Comparison of ENCODE assay signal across 8 cellular contexts in the genomic region with DNA sequence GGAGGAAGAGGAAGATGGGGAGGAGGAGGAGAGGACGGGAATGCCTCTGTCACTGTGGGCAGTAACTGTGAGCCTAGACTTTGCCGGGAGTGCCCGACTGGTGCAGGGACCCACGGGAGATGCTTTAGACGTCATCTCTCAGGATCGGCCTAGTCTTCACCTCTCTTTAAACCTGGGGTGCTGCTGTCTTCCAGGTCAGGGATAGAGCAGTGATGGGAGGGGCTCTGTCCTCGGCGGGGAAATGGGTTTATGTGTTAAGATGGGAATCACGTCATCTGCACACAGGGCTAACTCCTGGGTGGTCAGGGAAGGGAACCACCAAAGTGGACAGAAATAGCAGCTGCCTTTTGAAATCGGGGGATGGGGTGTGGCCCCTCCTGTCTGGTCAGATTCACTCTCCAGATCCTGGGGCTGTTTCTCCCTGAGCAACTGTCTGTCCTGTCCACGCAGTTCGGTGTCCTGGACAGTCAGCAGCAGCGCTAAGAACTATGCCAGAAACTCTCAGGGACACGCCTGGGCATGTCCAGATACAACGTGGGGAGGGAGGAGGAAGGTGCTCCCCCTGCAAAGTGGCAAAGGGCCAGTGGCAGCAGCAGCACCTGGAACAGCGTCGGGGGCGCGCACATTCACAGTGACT. TPM values are rescaled to one million over a fixed set of nuclear protein-coding genes. Genes with fewer than 3 reads are reported as not detected.
DNase-seq lines count a peak whose midpoint lies in the region; ATAC-seq and TF ChIP-seq lines count a peak whose summit lies in the region.

No MANE protein-coding gene starts in this region.

- H4K5ac ChIP-seq in IMR-90 (ENCODE audit: low read depth, low read length), result peak overlapping the region; percentile 87

- POLR2A ChIA-PET in BJ (lab: Charles Lee), result interaction anchor here (0.5 to 0.7 kb wide), 2 partner anchors 78 to 90 kb away, joined by 3 to 5 read pairs; a partner anchor contains a TSS
- POLR2A ChIA-PET in IMR-90 (lab: Charles Lee; ENCODE audit: unreplicated experiment), result interaction anchor here (0.5 to 1.0 kb wide), 2 partner anchors 28 to 188 kb away, joined by 3 to 5 read pairs; no protein-coding TSS in a partner anchor

- peak overlapping the region; percentile 98 for H4K91ac ChIP-seq in IMR-90 (ENCODE audit: insufficient read depth, low read depth, low read length)

- dilution Hi-C loops in IMR-90 (cut with HindIII; ENCODE audit: low sequenced_read_pairs, unreplicated experiment), result no loop called here

- peak overlapping the region; percentile 81 for H3K9ac ChIP-seq in IMR-90 (ENCODE audit: low read depth, low read length)
- peak overlapping the region; percentile 12 for H3K9ac ChIP-seq in iPS-15b (ENCODE audit: low read depth, low read length)

- H2BK5ac ChIP-seq in IMR-90 (ENCODE audit: low read depth, low read length, poor library complexity, severe bottlenecking), result peak overlapping the region; percentile 99

- H3K4me1 ChIP-seq in IMR-90 (ENCODE audit: control insufficient read depth, insufficient read depth, low read length) (peaks cover 42% of the 10 kb centered on the region), adrenal gland (replicated peaks in 1 of 2) (peaks cover 22% of the 10 kb centered on the region in 2 donors), iPS-15b (ENCODE audit: control insufficient read depth, insufficient read depth, low read length) (no peaks in the 10 kb centered on the region)

- H3K27me3 ChIP-seq in BJ (ENCODE audit: control insufficient read depth, insufficient read depth, low read length), result no peaks in the 10 kb centered on the region
- H3K27me3 ChIP-seq in IMR-90 (ENCODE audit: control insufficient read depth, insufficient read depth, low read length), result no peaks in the 10 kb centered on the region
- no peaks in the 10 kb centered on the region for H3K27me3 ChIP-seq in adrenal gland
- no peaks in the 10 kb centered on the region for H3K27me3 ChIP-seq in iPS-15b (ENCODE audit: control insufficient read depth, insufficient read depth, low read length)
- no peaks in the 10 kb centered on the region for H3K27me3 ChIP-seq in H7 (ENCODE audit: control insufficient read depth, insufficient read depth, low read length)

- peak overlapping the region; percentile 99 for H2BK120ac ChIP-seq in IMR-90 (ENCODE audit: low read depth, low read length)

- H3K23ac ChIP-seq in IMR-90 (ENCODE audit: low read depth, low read length), result peak overlapping the region; percentile 100

- H3K27ac ChIP-seq in IMR-90 (ENCODE audit: insufficient read depth, low read length), result peak overlapping the region; percentile 98
- H3K27ac ChIP-seq in adrenal gland, result peak overlapping the region; percentile 56 to 94 (median 91)
- peak overlapping the region; percentile 72 for H3K27ac ChIP-seq in substantia nigra (ENCODE audit: low read depth, low read length, poor library complexity, severe bottlenecking)

- in situ Hi-C loops in IMR-90 (cut with MboI; ENCODE audit: low sequenced_read_pairs), result no loop called here

- TF ChIP-seq POLR2A in IMR-90 (IDR thresholded peaks at IDR 0.05; ENCODE audit: low read depth, low read length), result 0 out of 2 replicates have a peak, but pooled peaks have one; percentile 7
- TF ChIP-seq POLR2A in adrenal gland (IDR thresholded peaks at IDR 0.05), result peak in 1 of 2 donors; percentile 26

- H2AK5ac ChIP-seq in IMR-90 (ENCODE audit: low read depth, low read length), result peak overlapping the region; percentile 93

- H3K4me3 ChIP-seq in BJ (ENCODE audit: low read depth, low read length) (no peak overlapping the region), IMR-90 (ENCODE audit: insufficient read depth, low read depth, low read length) (no peak overlapping the region), adrenal gland (no peak overlapping the region), iPS-15b (ENCODE audit: low read depth, low read length) (no peak overlapping the region), H7 (ENCODE audit: insufficient read depth, low read depth, low read length) (no peak overlapping the region)

- peak overlapping the region; percentile 98 for H2BK20ac ChIP-seq in IMR-90 (ENCODE audit: low read depth, low read length)

- H4K8ac ChIP-seq in IMR-90 (ENCODE audit: low read depth in 2 of 2, low read length in 2 of 2), result peak overlapping the region; percentile 93 to 99

- H4K20me1 ChIP-seq in IMR-90 (ENCODE audit: insufficient read depth, low read length), result peaks cover 30% of the 10 kb centered on the region

- BruUV-seq in IMR-90 (replicated peaks; lab: Mats Ljungman, UMichigan), result TSS peak; percentile 60

- TF ChIP-seq CTCF in BJ (IDR thresholded peaks at IDR 0.05; ENCODE audit: insufficient read depth, low read depth, low read length) (no peak), IMR-90 (conservative IDR thresholded peaks at IDR 0.05; ENCODE audit: low read depth, low read length) (no peak), adrenal gland (IDR thresholded peaks at IDR 0.05) (no peak)

- H2AFZ ChIP-seq in IMR-90 (replicated peaks; ENCODE audit: low read length, poor library complexity), result peak overlapping the region; percentile 80

- peak overlapping the region; percentile 99 for H3K14ac ChIP-seq in IMR-90 (replicated peaks; ENCODE audit: low read depth, low read length)

- DNase-seq in BJ (ENCODE audit: low read depth), result peak; percentile 80
- peak; percentile 85 for DNase-seq in IMR-90
- peak; percentile 74 to 89 (median 78) for DNase-seq in adrenal gland
- peak in 4 of 49 donors; percentile 50 to 70 (median 59) for DNase-seq in substantia nigra (lab: John Stamatoyannopoulos, UW)
- no peak for DNase-seq in H7
- DNase-seq in activated T-cell treated with anti-CD3 and anti-CD28 coated beads, Interleukin-2, amount 50 U/mL, for 48 hours, result no peak

- H3K18ac ChIP-seq in IMR-90 (ENCODE audit: low read depth, low read length), result peak overlapping the region; percentile 99

- H2AK9ac ChIP-seq in IMR-90 (replicated peaks; ENCODE audit: low read depth, low read length, poor library complexity), result peak overlapping the region; percentile 98

- peak; percentile 47 for ATAC-seq in IMR-90 (ENCODE audit: low read depth)
- ATAC-seq in GM19328 (IDR thresholded peaks at IDR 0.05; ENCODE audit: unreplicated experiment), result no peak

- peaks cover 6% of the 10 kb centered on the region; the same call in 1 of the 2 replicates for H3K9me1 ChIP-seq in IMR-90 (ENCODE audit: insufficient read depth, low read length)

- WGBS in IMR-90 (ENCODE audit: extremely low coverage in 2 of 2, insufficient read length in 1 of 2), 2 experiments, result 11% methylated on average over 5 of the region's 19 CpGs; no CpG with 5 or more reads in 1 of the 2 experiments
- WGBS in adrenal gland, 4 donors, result 20 to 30% (median 24%) methylated on average over 19 of the region's 19 CpGs

- H3K4me2 ChIP-seq in IMR-90 (ENCODE audit: low read depth, low read length), result peak overlapping the region; percentile 10; the same call in 1 of the 2 replicates

- H3K9me3 ChIP-seq in IMR-90 (ENCODE audit: control insufficient read depth, insufficient read depth, low read length), result no peaks in the 10 kb centered on the region
- no peaks in the 10 kb centered on the region for H3K9me3 ChIP-seq in adrenal gland (replicated peaks in 1 of 3)
- H3K9me3 ChIP-seq in iPS-15b (ENCODE audit: control insufficient read depth, insufficient read depth, low read length), result no peaks in the 10 kb centered on the region

- peak overlapping the region; percentile 85; the same call in 2 of the 3 replicates for H2BK15ac ChIP-seq in IMR-90 (ENCODE audit: low read depth, low read length)

- intact Hi-C loops in IMR-90 (cut with micrococcal nuclease), result no loop called here
- intact Hi-C loops in adrenal gland (cut with DNase I), result no loop called here

- H3K79me1 ChIP-seq in IMR-90 (ENCODE audit: low read depth in 1 of 2, low read length in 2 of 2), result peaks cover 19 to 82% of the 10 kb centered on the region in 2 experiments

- TF ChIP-seq RAD21 in IMR-90 (IDR thresholded peaks at IDR 0.05; ENCODE audit: low read length), result no peak

- H3K4ac ChIP-seq in IMR-90 (ENCODE audit: low read depth, low read length), result peak overlapping the region; percentile 99

- CTCF ChIA-PET in BJ (lab: Yijun Ruan, JAX) (interaction anchor here (1.2 kb wide), 1 partner anchor 109 kb away, joined by 3 read pairs; no protein-coding TSS in a partner anchor), IMR-90 (lab: Yijun Ruan, JAX) (no interaction called here)

- H3K36me3 ChIP-seq in BJ (ENCODE audit: control insufficient read depth, insufficient read depth, low read length) (peaks cover 39% of the 10 kb centered on the region), IMR-90 (ENCODE audit: control insufficient read depth, insufficient read depth, low read length) (peaks cover 56% of the 10 kb centered on the region), adrenal gland (replicated peaks in 1 of 2) (peaks cover 0 to 3% of the 10 kb centered on the region in 2 donors), iPS-15b (ENCODE audit: control insufficient read depth, insufficient read depth, low read length) (peaks cover 14% of the 10 kb centered on the region), H7 (replicated peaks; ENCODE audit: control insufficient read depth, insufficient read depth, low read length) (no peaks in the 10 kb centered on the region)

- peak overlapping the region; percentile 99 for H3K56ac ChIP-seq in IMR-90 (ENCODE audit: extremely low read depth, insufficient read depth, low read length)

TF ChIP-seq in IMR-90, 13 proteins besides CTCF, POLR2A, EP300 and RAD21:
- TF ChIP-seq MAZ (IDR thresholded peaks at IDR 0.05; ENCODE audit: borderline replicate concordance, low read depth, low read length) (0 out of 2 replicates have a peak, but pooled peaks have one; percentile 9), SMC3 (IDR thresholded peaks at IDR 0.05; ENCODE audit: low read depth, low read length) (no peak)
TF ChIP-seq in IMR-90: peak in this region for 1.

RNA-seq across cellular contexts. Expression of a gene that starts 26.8 kb away (rescaled TPM):
- 247 and 374 TPM in 2 replicates for polyA plus RNA-seq in BJ (2011; rRNA removed)
- 99.1 and 135 TPM in 2 replicates for polyA minus RNA-seq in BJ (2011; rRNA and poly(A)+ RNA removed)
- 212 and 220 TPM in 2 replicates for total RNA-seq in IMR-90 (2012; rRNA removed)
- polyA plus RNA-seq in IMR-90 (2012; rRNA removed), result 795 and 823 TPM in 2 replicates
- polyA plus RNA-seq in IMR-90 (2012; cell fraction: cytosol; rRNA removed), result 1,010 and 1,498 TPM in 2 replicates
- polyA plus RNA-seq in IMR-90 (2012; cell fraction: nucleus; rRNA removed; ENCODE audit: low replicate concordance), result 1,145 and 2,216 TPM in 2 replicates
- 100 to 1,000 TPM in 2 of 8 donors, 10 to 100 TPM in 6; 33.6 to 109 (median 82.9) TPM for total RNA-seq in adrenal gland
- polyA plus RNA-seq in adrenal gland, result 10 to 100 TPM in 2 of 3 donors, 1 to 10 TPM in 1; 7.1 to 90.5 (median 90.4) TPM
- 9.1 and 15.1 TPM in 2 replicates for total RNA-seq in H7 (2014; rRNA removed; shearing (Covaris generic))

Comparison
In these comparisons a context has a peak if more than half of its experiments do, and no peak if none do; other contexts are left out.
1. DNase-seq: peak in BJ (single experiment), IMR-90 (single experiment) and adrenal gland (7 of 7); none in H7 (single experiment) and activated T-cell treated with anti-CD3 and anti-CD28 coated beads, Interleukin-2, amount 50 U/mL, for 48 hours (0 of 2).
2. Peak in every context shown above with its lines, with median percentiles within 50 percentile points of each other: H3K27ac ChIP-seq.